ENCODE assay signal across 9 cellular contexts in genomic region chr11:75326439-75326810, GRCh38. TPM values are rescaled to one million over a fixed set of nuclear protein-coding genes. Genes with fewer than 3 reads are reported as not detected.
DNase-seq lines count a peak whose midpoint lies in the region; ATAC-seq and TF ChIP-seq lines count a peak whose summit lies in the region.
"Had no signal": no experiment of that assay in that cellular context is flagged by ENCODE, and none has a peak within 500 bp of the region (broad histone marks: within the 10 kb centered on the region; RNA-seq: fewer than 3 reads in every experiment).

No MANE protein-coding gene starts in this region.

- no peak for TF ChIP-seq CTCF in HFFc6 (IDR thresholded peaks at IDR 0.05)
- TF ChIP-seq CTCF in epithelial cell of esophagus (IDR thresholded peaks at IDR 0.05; ENCODE audit: insufficient read depth, low read depth, low read length, missing control alignments), result no peak
- no peak for TF ChIP-seq CTCF in BE2C (IDR thresholded peaks at IDR 0.05; ENCODE audit: low read depth, low read length)

- H3K4me3 Mint-ChIP-seq in HFFc6, result peak overlapping the region; percentile 69
- peak overlapping the region; percentile 9 for H3K4me3 Mint-ChIP-seq in activated CD4-positive, alpha-beta T cell treated with anti-CD3 and anti-CD28 coated beads, Interleukin-2, amount 10 ng/mL, durations not matched to agents 7 days and 5 days
- H3K4me3 Mint-ChIP-seq: neural crest cell had no signal

- H3K4me3 ChIP-seq in epithelial cell of esophagus (ENCODE audit: low read length) (no peak overlapping the region), BE2C (ENCODE audit: low read depth, low read length) (no peak overlapping the region)

- H3K36me3 ChIP-seq in BE2C, result peaks cover 15% of the 10 kb centered on the region

- H3K27ac Mint-ChIP-seq in HFFc6, result peak overlapping the region; percentile 90
- peak overlapping the region; percentile 86 for H3K27ac Mint-ChIP-seq in activated CD4-positive, alpha-beta T cell treated with anti-CD3 and anti-CD28 coated beads, Interleukin-2, amount 10 ng/mL, durations not matched to agents 7 days and 5 days

- H3K9me3 Mint-ChIP-seq in HFFc6, result no peaks in the 10 kb centered on the region
- H3K9me3 Mint-ChIP-seq in activated CD4-positive, alpha-beta T cell treated with anti-CD3 and anti-CD28 coated beads, Interleukin-2, amount 10 ng/mL, durations not matched to agents 7 days and 5 days, result no peaks in the 10 kb centered on the region
- H3K9me3 Mint-ChIP-seq: neural crest cell had no signal

- H3K27me3 ChIP-seq in BE2C, result no peaks in the 10 kb centered on the region

- POLR2A ChIA-PET in activated CD4-positive, alpha-beta T cell treated with anti-CD3 and anti-CD28 coated beads, Interleukin-2, amount 10 ng/mL, durations not matched to agents 7 days and 5 days (lab: Charles Lee), result no interaction called here

- ATAC-seq in HG02852 (IDR thresholded peaks at IDR 0.05; ENCODE audit: unreplicated experiment), result no peak

- DNase-seq in HFFc6 (no peak), epithelial cell of esophagus (ENCODE audit: low read depth) (peak; percentile 41), NCI-H146 (lab: John Stamatoyannopoulos, UW) (no peak), NCI-H2081 (lab: John Stamatoyannopoulos, UW) (no peak), BE2C (no peak)
- DNase-seq in activated CD4-positive, alpha-beta T cell treated with anti-CD3 and anti-CD28 coated beads, Interleukin-2, amount 10 ng/mL, durations not matched to agents 7 days and 5 days, result no peak
- peak; percentile 29 to 49 for DNase-seq in stimulated activated CD4-positive, alpha-beta T cell treated with anti-CD3 and anti-CD28 coated beads, Interleukin-2, amount 100 ng/mL, for 24 hours

- peaks cover 1% of the 10 kb centered on the region; the same call in 1 of the 2 replicates for H3K27me3 Mint-ChIP-seq in HFFc6 (ENCODE audit: insufficient read depth)
- H3K27me3 Mint-ChIP-seq in activated CD4-positive, alpha-beta T cell treated with anti-CD3 and anti-CD28 coated beads, Interleukin-2, amount 10 ng/mL, durations not matched to agents 7 days and 5 days, result no peaks in the 10 kb centered on the region

- H3K4me1 ChIP-seq in BE2C, result peaks cover 31% of the 10 kb centered on the region

- peaks cover 50% of the 10 kb centered on the region for H3K4me1 Mint-ChIP-seq in HFFc6 (ENCODE audit: low read depth)
- peaks cover 69% of the 10 kb centered on the region for H3K4me1 Mint-ChIP-seq in activated CD4-positive, alpha-beta T cell treated with anti-CD3 and anti-CD28 coated beads, Interleukin-2, amount 10 ng/mL, durations not matched to agents 7 days and 5 days

- CTCF ChIA-PET in activated CD4-positive, alpha-beta T cell treated with anti-CD3 and anti-CD28 coated beads, Interleukin-2, amount 10 ng/mL, durations not matched to agents 7 days and 5 days (lab: Charles Lee), result interaction anchor here (0.6 to 2.4 kb wide), 8 partner anchors 15 to 90 kb away, joined by 3 to 17 read pairs (median 4); no protein-coding TSS in a partner anchor

- H3K9me3 ChIP-seq in BE2C, result no peaks in the 10 kb centered on the region

- H3K36me3 Mint-ChIP-seq in HFFc6 (ENCODE audit: low read depth), result no peaks in the 10 kb centered on the region; the same call in 1 of the 2 replicates
- H3K36me3 Mint-ChIP-seq in activated CD4-positive, alpha-beta T cell treated with anti-CD3 and anti-CD28 coated beads, Interleukin-2, amount 10 ng/mL, durations not matched to agents 7 days and 5 days (ENCODE audit: low read depth), result peaks cover 4% of the 10 kb centered on the region

RNA-seq across cellular contexts. Expression of gene ARRB1, which starts 25.0 kb away (rescaled TPM):
- 10 to 100 TPM; 10.8 to 14.4 (median 11.2) TPM for total RNA-seq in HFFc6 (2021; fragmentation: NEBNext Ultra II Directional; extraction: Animal tissue kit (Norgen Biotek cat#: 25700))
- 10 to 100 TPM; 24.3 to 29.5 TPM for total RNA-seq in activated CD4-positive, alpha-beta T cell treated with anti-CD3 and anti-CD28 coated beads, Interleukin-2, amount 10 ng/mL, durations not matched to agents 7 days and 5 days
- polyA plus RNA-seq in BE2C (2012; ENCODE audit: insufficient read depth, insufficient read length, low read depth), result 102 TPM

Comparison
In these comparisons a context has a peak if more than half of its experiments do, and no peak if none do; other contexts are left out.
1. DNase-seq: peak in epithelial cell of esophagus (single experiment) and stimulated activated CD4-positive, alpha-beta T cell treated with anti-CD3 and anti-CD28 coated beads, Interleukin-2, amount 100 ng/mL, for 24 hours (2 of 2); none in HFFc6 (single experiment), activated CD4-positive, alpha-beta T cell treated with anti-CD3 and anti-CD28 coated beads, Interleukin-2, amount 10 ng/mL, durations not matched to agents 7 days and 5 days (single experiment), NCI-H146 (single experiment), NCI-H2081 (0 of 2) and BE2C (single experiment).